ENCODE assay signal across 8 cellular contexts in genomic region chr3:171704002-171704401, GRCh38.
DNase-seq lines count a peak whose midpoint lies in the region; FAIRE-seq and TF ChIP-seq lines count a peak whose summit lies in the region.
"Had no signal": no experiment of that assay in that cellular context is flagged by ENCODE, and none has a peak within 500 bp of the region (broad histone marks: within the 10 kb centered on the region; RNA-seq: fewer than 3 reads in every experiment).

No MANE protein-coding gene starts in this region.

- no peaks in the 10 kb centered on the region for H3K9me3 Mint-ChIP-seq in endothelial cell (ENCODE audit: unreplicated experiment)

- peaks cover 3% of the 10 kb centered on the region for H3K27me3 Mint-ChIP-seq in endothelial cell (ENCODE audit: unreplicated experiment)

- TF ChIP-seq CTCF in endothelial cell (IDR thresholded peaks at IDR 0.05; ENCODE audit: unreplicated experiment) (peak; percentile 44), spleen (IDR thresholded peaks at IDR 0.05 in 8 of 11, conservative IDR thresholded peaks at IDR 0.05 in 3 of 11) (peak in 5 of 11 experiments; percentile 19 to 40 (median 25))

- H3K27ac Mint-ChIP-seq in endothelial cell (ENCODE audit: unreplicated experiment) = no peak overlapping the region

- H3K4me3 Mint-ChIP-seq in endothelial cell (ENCODE audit: unreplicated experiment) = peak overlapping the region; percentile 53

- no peaks in the 10 kb centered on the region for H3K4me1 ChIP-seq in spleen

- H3K27ac ChIP-seq in spleen = no peak overlapping the region
- H3K27ac ChIP-seq: neutrophil had no signal

- peak; percentile 12 for FAIRE-seq in RCC 7860 (lab: Jason Lieb, UNC)

- WGBS in spleen, 5 donors = 58 to 68% (median 66%) methylated on average over 2 of the region's 2 CpGs

- intact Hi-C loops in spleen (cut with DNase I; ENCODE audit: low total_unique reads) = no loop called here

- CTCF ChIA-PET in HEK293T (lab: Yijun Ruan, JAX) = no interaction called here

- H3K4me3 ChIP-seq in spleen = no peak overlapping the region

- peaks cover 0 to 14% (median 11%) of the 10 kb centered on the region in 8 donors for H3K9me3 ChIP-seq in spleen
- H3K9me3 ChIP-seq: neutrophil had no signal

- DNase-seq in EH (ENCODE audit: low read depth) (peak; percentile 69), HEK293T (ENCODE audit: extremely low spot score) (peak; percentile 38), RCC 7860 (ENCODE audit: low spot score) (peak; percentile 32), endothelial cell (ENCODE audit: low spot score) (no peak), pulmonary artery endothelial cell (ENCODE audit: low read depth, low spot score) (peak; percentile 11), spleen (no peak), NCI-H2107 (lab: John Stamatoyannopoulos, UW) (no peak)

- no peaks in the 10 kb centered on the region for H3K4me1 Mint-ChIP-seq in endothelial cell (ENCODE audit: unreplicated experiment)

- H3K36me3 ChIP-seq in spleen = peaks cover 0 to 48% (median 3%) of the 10 kb centered on the region in 6 donors

- POLR2A ChIA-PET in HEK293T (lab: Yijun Ruan, JAX) = no interaction called here

- H3K36me3 Mint-ChIP-seq in endothelial cell (ENCODE audit: low read depth, unreplicated experiment) = peaks cover 54% of the 10 kb centered on the region

- H3K27me3 ChIP-seq in spleen (replicated peaks in 1 of 7) = no peaks in the 10 kb centered on the region
- H3K27me3 ChIP-seq: neutrophil had no signal

- TF ChIP-seq POLR2A in spleen (IDR thresholded peaks at IDR 0.05) = no peak

TF ChIP-seq in HEK293T, 16 proteins besides CTCF, POLR2A, EP300 and RAD21:
- TF ChIP-seq SUZ12 (IDR thresholded peaks at IDR 0.05) (no peak), CTBP1 (IDR thresholded peaks at IDR 0.05; ENCODE audit: borderline replicate concordance) (no peak), FOXA1 (IDR thresholded peaks at IDR 0.05) (no peak), ELF4 (IDR thresholded peaks at IDR 0.05) (no peak), FOXK2 (IDR thresholded peaks at IDR 0.05) (no peak), PKNOX1 (IDR thresholded peaks at IDR 0.05) (no peak), NFRKB (IDR thresholded peaks at IDR 0.05) (no peak), FOXM1 (IDR thresholded peaks at IDR 0.05; ENCODE audit: borderline replicate concordance) (no peak), LEF1 (IDR thresholded peaks at IDR 0.05; ENCODE audit: borderline replicate concordance) (no peak), SP1 (IDR thresholded peaks at IDR 0.05) (no peak), BHLHE40 (IDR thresholded peaks at IDR 0.05; ENCODE audit: borderline replicate concordance) (no peak), TARDBP (IDR thresholded peaks at IDR 0.05) (no peak), HDGF (IDR thresholded peaks at IDR 0.05; ENCODE audit: borderline replicate concordance) (no peak)

Comparison
In these comparisons a context has a peak if more than half of its experiments do, and no peak if none do; other contexts are left out.
1. DNase-seq: peak in EH (single experiment), HEK293T (single experiment), RCC 7860 (single experiment) and pulmonary artery endothelial cell (single experiment); none in endothelial cell (single experiment), spleen (single experiment) and NCI-H2107 (single experiment).